ENCODE assay signal across 26 cellular contexts in the genomic region with DNA sequence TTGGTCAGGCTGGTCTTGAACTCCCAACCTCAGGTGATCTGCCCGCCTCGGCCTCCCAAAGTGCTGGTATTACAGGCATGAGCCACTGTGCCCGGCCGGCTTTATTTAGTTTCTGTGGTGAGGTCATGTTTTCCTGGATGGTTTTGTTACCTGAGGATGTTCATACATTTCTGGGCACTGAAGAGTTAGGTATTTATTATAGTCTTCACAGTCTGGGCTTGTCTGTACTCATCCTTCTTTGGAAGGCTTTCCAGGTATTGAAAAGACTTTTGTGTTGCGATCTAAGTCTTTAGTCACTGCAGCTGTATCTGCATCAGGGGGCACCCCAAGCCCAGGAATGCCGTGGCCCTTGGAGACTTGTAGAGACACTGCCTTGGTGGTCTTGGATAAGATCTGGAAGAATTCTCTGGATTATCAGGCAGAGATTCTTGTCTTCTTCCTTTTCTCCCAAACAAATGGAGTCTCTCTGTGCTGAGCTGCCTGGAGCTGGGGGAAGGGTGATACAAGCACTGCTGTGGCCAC. TPM values are rescaled to one million over a fixed set of nuclear protein-coding genes. Genes with fewer than 3 reads are reported as not detected.
"Had no signal": no experiment of that assay in that cellular context is flagged by ENCODE, and none has a peak within 500 bp of the region (broad histone marks: within the 10 kb centered on the region; RNA-seq: fewer than 3 reads in every experiment).

No MANE protein-coding gene starts in this region.

- ATAC-seq: activated CD8-positive, alpha-beta memory T cell treated with anti-CD3 and anti-CD28 coated beads, Interleukin-2, amount 10 ng/mL, durations not matched to agents 7 days and 5 days; activated naive CD8-positive, alpha-beta T cell treated with anti-CD3 and anti-CD28 coated beads, Interleukin-2, amount 50 U/mL, for 24 hours; gastroesophageal sphincter; left cardiac atrium; natural killer cell treated with Interleukin-12 subunit alpha and Interleukin-12 subunit beta and Interleukin-15 and Interleukin-18, amount 100 ng/mL, for 72 hours; pancreas; T-helper 17 cell; upper lobe of right lung had no signal

- H3K36me3 ChIP-seq: cardiac muscle cell, esophagus squamous epithelium, pancreas, thyroid gland, upper lobe of right lung had no signal

- DNase-seq: activated CD4-positive, alpha-beta memory T cell treated with anti-CD3 and anti-CD28 coated beads, Interleukin-2, amount 10 ng/mL, durations not matched to agents 7 days and 5 days; activated CD4-positive, alpha-beta T cell treated with anti-CD3 and anti-CD28 coated beads for 48 hours; activated CD4-positive, CD25-positive, alpha-beta regulatory T cell; activated CD8-positive, alpha-beta memory T cell treated with anti-CD3 and anti-CD28 coated beads, Interleukin-2, amount 10 ng/mL, durations not matched to agents 7 days and 5 days; activated effector memory CD4-positive, alpha-beta T cell treated with anti-CD3 and anti-CD28 coated beads, Interleukin-2, amount 50 U/mL, for 16 hours; activated naive CD4-positive, alpha-beta T cell treated with anti-CD3 and anti-CD28 coated beads, Interleukin-2, amount 10 ng/mL, durations not matched to agents 7 days and 5 days; activated naive CD8-positive, alpha-beta T cell treated with anti-CD3 and anti-CD28 coated beads, Interleukin-2, amount 50 U/mL, for 24 hours; activated T-cell treated with anti-CD3 and anti-CD28 coated beads for 4 hours; effector CD4-positive, alpha-beta T cell; esophagus squamous epithelium; head of caudate nucleus; left cardiac atrium; pancreas; stimulated activated CD4-positive, alpha-beta T cell treated with anti-CD3 and anti-CD28 coated beads, Interleukin-12 subunit alpha, Interleukin-12 subunit beta, amount 100 ng/mL, for 4 hours; stimulated activated CD4-positive, alpha-beta T cell treated with anti-CD3 and anti-CD28 coated beads, Interleukin-1b, Interleukin-23, amount 100 ng/mL, for 48 hours; substantia nigra; SW 1271; T-helper 17 cell; thyroid gland; upper lobe of right lung had no signal

- H3K4me1 ChIP-seq: gastroesophageal sphincter, pancreas, thyroid gland, upper lobe of right lung had no signal

- H3K4me3 ChIP-seq: cardiac muscle cell, esophagus squamous epithelium, gastroesophageal sphincter, pancreas, thyroid gland, upper lobe of right lung had no signal

- FAIRE-seq: islet of Langerhans, pancreas had no signal

- H3K9me3 ChIP-seq: esophagus squamous epithelium, gastroesophageal sphincter, pancreas, thyroid gland, upper lobe of right lung had no signal

- H3K27ac ChIP-seq: cardiac muscle cell, gastroesophageal sphincter, pancreas, thyroid gland, upper lobe of right lung had no signal

- H3K27me3 ChIP-seq: cardiac muscle cell, esophagus squamous epithelium, gastroesophageal sphincter, pancreas, thyroid gland, upper lobe of right lung had no signal

RNA-seq across cellular contexts. Expression of gene NKPD1, which starts 30.6 kb away (rescaled TPM):
- total RNA-seq: liver, skeletal muscle tissue, upper lobe of right lung had no signal
- polyA plus RNA-seq: liver had no signal

RNA-seq across cellular contexts. Expression of gene EXOC3L2, which starts 53.8 kb away (rescaled TPM):
- total RNA-seq: activated CD4-positive, alpha-beta memory T cell treated with anti-CD3 and anti-CD28 coated beads, Interleukin-2, amount 10 ng/mL, durations not matched to agents 7 days and 5 days; activated CD8-positive, alpha-beta memory T cell treated with anti-CD3 and anti-CD28 coated beads, Interleukin-2, amount 10 ng/mL, durations not matched to agents 7 days and 5 days; natural killer cell treated with Interleukin-12 subunit alpha and Interleukin-12 subunit beta and Interleukin-15 and Interleukin-18, amount 100 ng/mL, for 72 hours had no signal
